8 cellular contexts compared by ENCODE assay signal in genomic region chr1:222813866-222814535, GRCh38.
DNase-seq lines count a peak whose midpoint lies in the region; TF ChIP-seq lines count a peak whose summit lies in the region.

No MANE protein-coding gene starts in this region.

- H3K4me3 Mint-ChIP-seq in activated T-cell treated with anti-CD3 and anti-CD28 coated beads, Interleukin-2, amount 50 U/mL, for 24 hours: peak overlapping the region; percentile 91
- H3K4me3 Mint-ChIP-seq in activated naive CD8-positive, alpha-beta T cell: peak overlapping the region; percentile 91

- peaks cover 0 to 41% (median 20%) of the 10 kb centered on the region in 4 donors for H3K4me1 ChIP-seq in tibial artery

- H3K27me3 Mint-ChIP-seq in activated T-cell treated with anti-CD3 and anti-CD28 coated beads, Interleukin-2, amount 50 U/mL, for 24 hours: no peaks in the 10 kb centered on the region
- peaks cover 2% of the 10 kb centered on the region for H3K27me3 Mint-ChIP-seq in activated naive CD8-positive, alpha-beta T cell

- intact Hi-C loops in tibial artery (cut with DNase I; ENCODE audit: low total_unique reads): no loop called here

- H3K9me3 ChIP-seq in tibial artery: no peaks in the 10 kb centered on the region

- peak overlapping the region; percentile 69 for H3K27ac ChIP-seq in layer of hippocampus (ENCODE audit: low read depth, low read length)
- peak overlapping the region; percentile 91 to 95 for H3K27ac ChIP-seq in tibial artery

- no peaks in the 10 kb centered on the region for H3K9me3 Mint-ChIP-seq in activated T-cell treated with anti-CD3 and anti-CD28 coated beads, Interleukin-2, amount 50 U/mL, for 24 hours
- H3K9me3 Mint-ChIP-seq in activated naive CD8-positive, alpha-beta T cell (ENCODE audit: low read depth): no peaks in the 10 kb centered on the region

- H3K27me3 ChIP-seq in layer of hippocampus (ENCODE audit: control insufficient read depth, insufficient read depth, low read length) (no peaks in the 10 kb centered on the region), tibial artery (no peaks in the 10 kb centered on the region)

- TF ChIP-seq CTCF in tibial artery (IDR thresholded peaks at IDR 0.05): no peak

- no peaks in the 10 kb centered on the region for H3K36me3 ChIP-seq in tibial artery

- H3K27ac Mint-ChIP-seq in activated T-cell treated with anti-CD3 and anti-CD28 coated beads, Interleukin-2, amount 50 U/mL, for 24 hours: peak overlapping the region; percentile 96
- peak overlapping the region; percentile 95 for H3K27ac Mint-ChIP-seq in activated naive CD8-positive, alpha-beta T cell

- peaks cover 5% of the 10 kb centered on the region for H3K36me3 Mint-ChIP-seq in activated T-cell treated with anti-CD3 and anti-CD28 coated beads, Interleukin-2, amount 50 U/mL, for 24 hours (ENCODE audit: low read depth)
- H3K36me3 Mint-ChIP-seq in activated naive CD8-positive, alpha-beta T cell: no peaks in the 10 kb centered on the region

- peaks cover 32% of the 10 kb centered on the region for H3K4me1 Mint-ChIP-seq in activated T-cell treated with anti-CD3 and anti-CD28 coated beads, Interleukin-2, amount 50 U/mL, for 24 hours (ENCODE audit: low read depth)
- peaks cover 32% of the 10 kb centered on the region for H3K4me1 Mint-ChIP-seq in activated naive CD8-positive, alpha-beta T cell (ENCODE audit: low read depth)

- DNase-seq in activated T-cell treated with anti-CD3 and anti-CD28 coated beads, Interleukin-2, amount 50 U/mL, for 24 hours: no peak
- no peak for DNase-seq in activated T-cell treated with anti-CD3 and anti-CD28 coated beads for 4 hours
- no peak for DNase-seq in tibial artery
- no peak for DNase-seq in NCI-H446 (lab: John Stamatoyannopoulos, UW)
- DNase-seq in NK-92 treated with Interleukin-12 subunit alpha and Interleukin-12 subunit beta, amount 100 ng/mL, for 24 hours (lab: John Stamatoyannopoulos, UW): no peak
- no peak for DNase-seq in hippocampal formation (lab: John Stamatoyannopoulos, UW)

- peak overlapping the region; percentile 77 to 98 for H3K4me3 ChIP-seq in tibial artery
